Comparison of ENCODE assay signal across 9 cellular contexts in genomic region chr5:137146402-137146889, GRCh38.
DNase-seq lines count a peak whose midpoint lies in the region; ATAC-seq and FAIRE-seq lines count a peak whose summit lies in the region.
"Had no signal": no experiment of that assay in that cellular context is flagged by ENCODE, and none has a peak within 500 bp of the region (broad histone marks: within the 10 kb centered on the region; RNA-seq: fewer than 3 reads in every experiment).

No MANE protein-coding gene starts in this region.

- no peaks in the 10 kb centered on the region for H3K36me3 Mint-ChIP-seq in activated T-helper 17 cell treated with anti-CD3 and anti-CD28 coated beads, Interleukin-2, amount 50 U/mL, for 72 hours (ENCODE audit: low read depth)

- DNase-seq in DMS53 (lab: John Stamatoyannopoulos, UW): peak; percentile 27
- no peak for DNase-seq in DMS53 treated with DMSO at 0.1 percent for 48 hours (lab: John Stamatoyannopoulos, UW; ENCODE audit: unreplicated experiment)
- peak; percentile 94 for DNase-seq in astrocyte of the hippocampus (ENCODE audit: low read depth, low spot score)
- DNase-seq in islet precursor cell: peak; percentile 90
- DNase-seq in urothelium cell line (ENCODE audit: low spot score): peak; percentile 60
- DNase-seq in KG1 (lab: John Stamatoyannopoulos, UW): no peak
- no peak for DNase-seq in activated gamma-delta T cell (lab: John Stamatoyannopoulos, UW)

- H3K4me3 Mint-ChIP-seq in activated T-helper 17 cell treated with anti-CD3 and anti-CD28 coated beads, Interleukin-2, amount 50 U/mL, for 72 hours: no peak overlapping the region
- H3K4me3 Mint-ChIP-seq: B cell had no signal

- no peaks in the 10 kb centered on the region for H3K9me3 Mint-ChIP-seq in activated T-helper 17 cell treated with anti-CD3 and anti-CD28 coated beads, Interleukin-2, amount 50 U/mL, for 72 hours

- H3K27me3 Mint-ChIP-seq in activated T-helper 17 cell treated with anti-CD3 and anti-CD28 coated beads, Interleukin-2, amount 50 U/mL, for 72 hours: peaks cover 5% of the 10 kb centered on the region

- ATAC-seq in activated T-helper 17 cell treated with anti-CD3 and anti-CD28 coated beads, Interleukin-2, amount 50 U/mL, for 72 hours (replicated peaks): no peak

- FAIRE-seq in urothelium cell line (lab: Jason Lieb, UNC): no peak

- H3K4me1 Mint-ChIP-seq in activated T-helper 17 cell treated with anti-CD3 and anti-CD28 coated beads, Interleukin-2, amount 50 U/mL, for 72 hours: no peaks in the 10 kb centered on the region
- H3K4me1 Mint-ChIP-seq: B cell had no signal

- H3K27ac Mint-ChIP-seq in activated T-helper 17 cell treated with anti-CD3 and anti-CD28 coated beads, Interleukin-2, amount 50 U/mL, for 72 hours: no peak overlapping the region
- H3K27ac Mint-ChIP-seq: B cell had no signal

Comparison
In these comparisons a context has a peak if more than half of its experiments do, and no peak if none do; other contexts are left out.
1. DNase-seq: peak in DMS53 (single experiment), astrocyte of the hippocampus (single experiment), islet precursor cell (single experiment) and urothelium cell line (single experiment); none in DMS53 treated with DMSO at 0.1 percent for 48 hours (single experiment), KG1 (single experiment) and activated gamma-delta T cell (single experiment).